In genomic region chr12:74337951-74338350, GRCh38 we compare ENCODE assay signal across 15 cellular contexts.
DNase-seq lines count a peak whose midpoint lies in the region; ATAC-seq and TF ChIP-seq lines count a peak whose summit lies in the region.
"Had no signal": no experiment of that assay in that cellular context is flagged by ENCODE, and none has a peak within 500 bp of the region (broad histone marks: within the 10 kb centered on the region; RNA-seq: fewer than 3 reads in every experiment).

No MANE protein-coding gene starts in this region.

- H3K27ac ChIP-seq in mammary epithelial cell (ENCODE audit: insufficient read depth, low read depth, low read length): peak overlapping the region; percentile 24
- no peak overlapping the region for H3K27ac ChIP-seq in effector memory CD4-positive, alpha-beta T cell (ENCODE audit: insufficient read depth, low read length, poor library complexity, severe bottlenecking)
- H3K27ac ChIP-seq: psoas muscle, uterus had no signal

- no peaks in the 10 kb centered on the region for H3K4me1 Mint-ChIP-seq in activated T-helper 1 cell treated with anti-CD3 and anti-CD28 coated beads, Interleukin-12 subunit alpha, Interleukin-12 subunit beta, Interleukin-2, Interleukin-4 antibody, amounts not matched to agents 30 ng/mL and 10 ng/mL and 1 ng/mL, durations not matched to agents 14 hours and 24 hours and 36 hours (ENCODE audit: low read depth)
- H3K4me1 Mint-ChIP-seq: activated naive CD8-positive, alpha-beta T cell treated with anti-CD3 and anti-CD28 coated beads, Interleukin-2, amount 10 ng/mL, durations not matched to agents 7 days and 5 days had no signal

- dilution Hi-C loops in mammary epithelial cell (cut with HindIII; ENCODE audit: low sequenced_read_pairs): no loop called here

- peaks cover 6% of the 10 kb centered on the region for H3K4me1 ChIP-seq in mammary epithelial cell (ENCODE audit: insufficient read depth, low read length)
- no peaks in the 10 kb centered on the region for H3K4me1 ChIP-seq in effector memory CD4-positive, alpha-beta T cell (ENCODE audit: control insufficient read depth, insufficient read depth, low read length, poor library complexity, severe bottlenecking)
- H3K4me1 ChIP-seq: BE2C, psoas muscle, uterus had no signal

- no peaks in the 10 kb centered on the region for H3K9me3 ChIP-seq in mammary epithelial cell (replicated peaks; ENCODE audit: insufficient read depth, low read length)
- no peaks in the 10 kb centered on the region for H3K9me3 ChIP-seq in effector memory CD4-positive, alpha-beta T cell (ENCODE audit: control insufficient read depth, low read length)
- H3K9me3 ChIP-seq: BE2C, psoas muscle, uterus had no signal

- WGBS in mammary epithelial cell (ENCODE audit: low coverage, missing lambda C conversion rate): 15% methylated on average over 1 of the region's 1 CpG

- DNase-seq in Caki2 (ENCODE audit: low read depth) (peak; percentile 41), LHCN-M2 (ENCODE audit: low read depth) (peak; percentile 76), mammary epithelial cell (peak; percentile 66), kidney epithelial cell (ENCODE audit: low read depth) (peak; percentile 43), GF-D8 (lab: John Stamatoyannopoulos, UW) (no peak)
- DNase-seq in effector memory CD4-positive, alpha-beta T cell: no peak
- DNase-seq in activated T-helper 1 cell treated with anti-CD3 and anti-CD28 coated beads, Interleukin-12 subunit alpha, Interleukin-12 subunit beta, Interleukin-2, Interleukin-4 antibody, amounts not matched to agents 30 ng/mL and 10 ng/mL and 1 ng/mL, durations not matched to agents 14 hours and 24 hours and 36 hours (ENCODE audit: low spot score): no peak
- DNase-seq: activated naive CD8-positive, alpha-beta T cell treated with anti-CD3 and anti-CD28 coated beads, Interleukin-2, amount 10 ng/mL, durations not matched to agents 7 days and 5 days; activated T-cell treated with anti-CD3 and anti-CD28 coated beads for 4 hours; BE2C; cortex of kidney; psoas muscle; uterus had no signal

- no peaks in the 10 kb centered on the region for H4K20me1 ChIP-seq in mammary epithelial cell (ENCODE audit: insufficient read depth, low read length)

- CTCF ChIA-PET in mammary epithelial cell (lab: Charles Lee; ENCODE audit: low non-redundant PET): no interaction called here

- no peaks in the 10 kb centered on the region for H3K79me2 ChIP-seq in mammary epithelial cell (ENCODE audit: insufficient read depth, low read length)

- no peaks in the 10 kb centered on the region for H3K27me3 ChIP-seq in mammary epithelial cell (ENCODE audit: insufficient read depth, low read length)
- no peaks in the 10 kb centered on the region for H3K27me3 ChIP-seq in kidney epithelial cell (ENCODE audit: control insufficient read depth, insufficient read depth, low read length)
- no peaks in the 10 kb centered on the region for H3K27me3 ChIP-seq in effector memory CD4-positive, alpha-beta T cell (replicated peaks; ENCODE audit: control insufficient read depth, insufficient read depth, low read length, poor library complexity, severe bottlenecking)
- H3K27me3 ChIP-seq: BE2C, uterus had no signal

- no peak overlapping the region for H3K4me3 ChIP-seq in mammary epithelial cell (replicated peaks in 1 of 3; ENCODE audit: insufficient read depth in 1 of 3, low read depth in 2 of 3, low read length in 3 of 3)
- no peak overlapping the region for H3K4me3 ChIP-seq in kidney epithelial cell (ENCODE audit: low read depth, low read length)
- no peak overlapping the region for H3K4me3 ChIP-seq in effector memory CD4-positive, alpha-beta T cell (ENCODE audit: insufficient read depth, low read depth, low read length, poor library complexity, severe bottlenecking)
- H3K4me3 ChIP-seq: psoas muscle, uterus had no signal

- H3K4me3 Mint-ChIP-seq in activated T-helper 1 cell treated with anti-CD3 and anti-CD28 coated beads, Interleukin-12 subunit alpha, Interleukin-12 subunit beta, Interleukin-2, Interleukin-4 antibody, amounts not matched to agents 30 ng/mL and 10 ng/mL and 1 ng/mL, durations not matched to agents 14 hours and 24 hours and 36 hours: no peak overlapping the region
- H3K4me3 Mint-ChIP-seq: activated naive CD8-positive, alpha-beta T cell treated with anti-CD3 and anti-CD28 coated beads, Interleukin-2, amount 10 ng/mL, durations not matched to agents 7 days and 5 days; WTC11 had no signal

- H3K36me3 Mint-ChIP-seq in activated T-helper 1 cell treated with anti-CD3 and anti-CD28 coated beads, Interleukin-12 subunit alpha, Interleukin-12 subunit beta, Interleukin-2, Interleukin-4 antibody, amounts not matched to agents 30 ng/mL and 10 ng/mL and 1 ng/mL, durations not matched to agents 14 hours and 24 hours and 36 hours (ENCODE audit: low read depth): no peaks in the 10 kb centered on the region
- H3K36me3 Mint-ChIP-seq: activated naive CD8-positive, alpha-beta T cell treated with anti-CD3 and anti-CD28 coated beads, Interleukin-2, amount 10 ng/mL, durations not matched to agents 7 days and 5 days; WTC11 had no signal

- no peak for ATAC-seq in HG03097 (IDR thresholded peaks at IDR 0.05; ENCODE audit: low FRiP score, unreplicated experiment)
- ATAC-seq: psoas muscle, WTC11 had no signal

- TF ChIP-seq CTCF in mammary epithelial cell (conservative IDR thresholded peaks at IDR 0.05 in 1 of 2, IDR thresholded peaks at IDR 0.05 in 1 of 2; ENCODE audit: extremely low read depth in 1 of 2, insufficient read depth in 1 of 2, low read depth in 1 of 2, low read length in 2 of 2) (no peak), kidney epithelial cell (IDR thresholded peaks at IDR 0.05; ENCODE audit: insufficient read depth, low read length, poor library complexity, severe bottlenecking) (no peak)

- no TSS peak for BruUV-seq in mammary epithelial cell (replicated peaks; lab: Mats Ljungman, UMichigan)

- no peaks in the 10 kb centered on the region for H3K27me3 Mint-ChIP-seq in activated T-helper 1 cell treated with anti-CD3 and anti-CD28 coated beads, Interleukin-12 subunit alpha, Interleukin-12 subunit beta, Interleukin-2, Interleukin-4 antibody, amounts not matched to agents 30 ng/mL and 10 ng/mL and 1 ng/mL, durations not matched to agents 14 hours and 24 hours and 36 hours (ENCODE audit: insufficient read depth)
- H3K27me3 Mint-ChIP-seq: activated naive CD8-positive, alpha-beta T cell treated with anti-CD3 and anti-CD28 coated beads, Interleukin-2, amount 10 ng/mL, durations not matched to agents 7 days and 5 days had no signal

- no peaks in the 10 kb centered on the region for H3K36me3 ChIP-seq in mammary epithelial cell (ENCODE audit: insufficient read depth, low read length)
- no peaks in the 10 kb centered on the region for H3K36me3 ChIP-seq in kidney epithelial cell (ENCODE audit: control insufficient read depth, insufficient read depth, low read length)
- no peaks in the 10 kb centered on the region for H3K36me3 ChIP-seq in effector memory CD4-positive, alpha-beta T cell (ENCODE audit: control insufficient read depth, insufficient read depth, low read length)
- H3K36me3 ChIP-seq: BE2C, uterus had no signal

- no peak overlapping the region for H3K27ac Mint-ChIP-seq in activated T-helper 1 cell treated with anti-CD3 and anti-CD28 coated beads, Interleukin-12 subunit alpha, Interleukin-12 subunit beta, Interleukin-2, Interleukin-4 antibody, amounts not matched to agents 30 ng/mL and 10 ng/mL and 1 ng/mL, durations not matched to agents 14 hours and 24 hours and 36 hours
- H3K27ac Mint-ChIP-seq: activated naive CD8-positive, alpha-beta T cell treated with anti-CD3 and anti-CD28 coated beads, Interleukin-2, amount 10 ng/mL, durations not matched to agents 7 days and 5 days; WTC11 had no signal

- no peak overlapping the region for H2AFZ ChIP-seq in mammary epithelial cell (ENCODE audit: low read depth, low read length)

- H3K9ac ChIP-seq in mammary epithelial cell (ENCODE audit: insufficient read depth, low read length): no peak overlapping the region

- intact Hi-C loops in mammary epithelial cell (cut with micrococcal nuclease): no loop called here
- intact Hi-C loops in activated T-helper 1 cell treated with anti-CD3 and anti-CD28 coated beads, Interleukin-12 subunit alpha, Interleukin-12 subunit beta, Interleukin-2, Interleukin-4 antibody, amounts not matched to agents 30 ng/mL and 10 ng/mL and 1 ng/mL, durations not matched to agents 14 hours and 24 hours and 36 hours (cut with micrococcal nuclease): no loop called here

- in situ Hi-C loops in Caki2 (cut with HindIII; ENCODE audit: low pct_unique_long_range_greater_than_20kb, low sequenced_read_pairs): no loop called here
- in situ Hi-C loops in mammary epithelial cell (cut with MboI; ENCODE audit: low sequenced_read_pairs in 2 of 2): no loop called here

- peak overlapping the region; percentile 13 for H3K4me2 ChIP-seq in mammary epithelial cell (ENCODE audit: insufficient read depth, low read depth, low read length)

- no peaks in the 10 kb centered on the region for H3K9me3 Mint-ChIP-seq in activated T-helper 1 cell treated with anti-CD3 and anti-CD28 coated beads, Interleukin-12 subunit alpha, Interleukin-12 subunit beta, Interleukin-2, Interleukin-4 antibody, amounts not matched to agents 30 ng/mL and 10 ng/mL and 1 ng/mL, durations not matched to agents 14 hours and 24 hours and 36 hours
- H3K9me3 Mint-ChIP-seq: activated naive CD8-positive, alpha-beta T cell treated with anti-CD3 and anti-CD28 coated beads, Interleukin-2, amount 10 ng/mL, durations not matched to agents 7 days and 5 days; WTC11 had no signal

Comparison
In these comparisons a context has a peak if more than half of its experiments do, and no peak if none do; other contexts are left out.
1. DNase-seq: peak in Caki2 (single experiment), LHCN-M2 (single experiment), mammary epithelial cell (single experiment) and kidney epithelial cell (single experiment); none in GF-D8 (single experiment), effector memory CD4-positive, alpha-beta T cell (0 of 3) and activated T-helper 1 cell treated with anti-CD3 and anti-CD28 coated beads, Interleukin-12 subunit alpha, Interleukin-12 subunit beta, Interleukin-2, Interleukin-4 antibody, amounts not matched to agents 30 ng/mL and 10 ng/mL and 1 ng/mL, durations not matched to agents 14 hours and 24 hours and 36 hours (single experiment).